In the genomic region with DNA sequence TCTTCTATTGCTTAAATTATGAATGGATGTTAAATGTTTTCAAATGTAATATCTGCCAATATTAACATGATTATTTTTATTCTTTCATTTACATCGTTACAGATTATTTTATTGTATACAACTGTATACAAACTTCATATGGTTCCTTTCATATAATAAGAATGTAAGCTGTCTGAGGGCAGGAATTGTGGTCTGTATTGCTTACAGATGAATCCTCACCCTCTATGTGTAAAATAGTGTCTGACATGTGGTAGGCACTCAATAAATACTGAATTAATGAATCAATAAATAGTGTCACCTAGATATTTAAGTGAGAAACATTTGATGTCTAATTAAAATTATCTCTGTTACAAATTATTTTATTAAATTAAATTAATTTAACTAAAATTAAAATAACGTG, we compare ENCODE assay signal across 2 cellular contexts.
TF ChIP-seq lines count a peak whose summit lies in the region.

No MANE protein-coding gene starts in this region.

TF ChIP-seq in K562, 482 proteins besides CTCF, POLR2A, EP300 and RAD21 (continues in another document):
- TF ChIP-seq MED1 (CRISPR knock-in tag; IDR thresholded peaks at IDR 0.05; ENCODE audit: borderline replicate concordance) (no peak), TAF7 (tag; IDR thresholded peaks at IDR 0.05) (no peak), ESRRB (CRISPR knock-in tag; IDR thresholded peaks at IDR 0.05; ENCODE audit: borderline replicate concordance) (no peak), TAF9B (IDR thresholded peaks at IDR 0.05; ENCODE audit: partially characterized antibody) (no peak), TRIM24 (IDR thresholded peaks at IDR 0.05) (peak; percentile 21 to 80; a peak in 3 of 4 replicates), ZC3H4 (CRISPR knock-in tag; IDR thresholded peaks at IDR 0.05; ENCODE audit: borderline replicate concordance) (no peak), PTTG1 (tag; IDR thresholded peaks at IDR 0.05; ENCODE audit: low read depth) (no peak), MAFG (tag; conservative IDR thresholded peaks at IDR 0.05) (no peak), TRIM28 (IDR thresholded peaks at IDR 0.05) (peak; percentile 81; the same call in 1 of the 2 replicates), SOX6 (IDR thresholded peaks at IDR 0.05) (no peak), FOXP1 (CRISPR knock-in tag; IDR thresholded peaks at IDR 0.05) (no peak), SNRNP70 (optimal IDR thresholded peaks at IDR 0.05; ENCODE audit: low read depth, low read length) (no peak), POLR2AphosphoS5 (IDR thresholded peaks at IDR 0.05; ENCODE audit: control insufficient read depth, insufficient read depth, low read depth, low read length) (no peak), FOSL1 (tag; conservative IDR thresholded peaks at IDR 0.05) (no peak), ZNF316 (IDR thresholded peaks at IDR 0.05) (peak; percentile 86), ADNP (tag; IDR thresholded peaks at IDR 0.05) (peak; percentile 62; the same call in 1 of the 2 replicates), MEF2A (IDR thresholded peaks at IDR 0.05; ENCODE audit: control insufficient read depth, low read depth, low read length) (no peak), MAFK (IDR thresholded peaks at IDR 0.05; ENCODE audit: low read length) (no peak), KLF6 (CRISPR knock-in tag; IDR thresholded peaks at IDR 0.05; ENCODE audit: borderline replicate concordance) (no peak)
- TF ChIP-seq, protein P1, sequence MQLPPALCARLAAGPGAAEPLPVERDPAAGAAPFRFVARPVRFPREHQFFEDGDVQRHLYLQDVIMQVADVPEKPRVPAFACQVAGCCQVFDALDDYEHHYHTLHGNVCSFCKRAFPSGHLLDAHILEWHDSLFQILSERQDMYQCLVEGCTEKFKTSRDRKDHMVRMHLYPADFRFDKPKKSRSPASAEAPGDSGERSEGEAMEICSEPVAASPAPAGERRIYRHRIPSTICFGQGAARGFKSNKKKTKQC (CRISPR knock-in tag; IDR thresholded peaks at IDR 0.05), result no peak
- TF ChIP-seq, protein P2, sequence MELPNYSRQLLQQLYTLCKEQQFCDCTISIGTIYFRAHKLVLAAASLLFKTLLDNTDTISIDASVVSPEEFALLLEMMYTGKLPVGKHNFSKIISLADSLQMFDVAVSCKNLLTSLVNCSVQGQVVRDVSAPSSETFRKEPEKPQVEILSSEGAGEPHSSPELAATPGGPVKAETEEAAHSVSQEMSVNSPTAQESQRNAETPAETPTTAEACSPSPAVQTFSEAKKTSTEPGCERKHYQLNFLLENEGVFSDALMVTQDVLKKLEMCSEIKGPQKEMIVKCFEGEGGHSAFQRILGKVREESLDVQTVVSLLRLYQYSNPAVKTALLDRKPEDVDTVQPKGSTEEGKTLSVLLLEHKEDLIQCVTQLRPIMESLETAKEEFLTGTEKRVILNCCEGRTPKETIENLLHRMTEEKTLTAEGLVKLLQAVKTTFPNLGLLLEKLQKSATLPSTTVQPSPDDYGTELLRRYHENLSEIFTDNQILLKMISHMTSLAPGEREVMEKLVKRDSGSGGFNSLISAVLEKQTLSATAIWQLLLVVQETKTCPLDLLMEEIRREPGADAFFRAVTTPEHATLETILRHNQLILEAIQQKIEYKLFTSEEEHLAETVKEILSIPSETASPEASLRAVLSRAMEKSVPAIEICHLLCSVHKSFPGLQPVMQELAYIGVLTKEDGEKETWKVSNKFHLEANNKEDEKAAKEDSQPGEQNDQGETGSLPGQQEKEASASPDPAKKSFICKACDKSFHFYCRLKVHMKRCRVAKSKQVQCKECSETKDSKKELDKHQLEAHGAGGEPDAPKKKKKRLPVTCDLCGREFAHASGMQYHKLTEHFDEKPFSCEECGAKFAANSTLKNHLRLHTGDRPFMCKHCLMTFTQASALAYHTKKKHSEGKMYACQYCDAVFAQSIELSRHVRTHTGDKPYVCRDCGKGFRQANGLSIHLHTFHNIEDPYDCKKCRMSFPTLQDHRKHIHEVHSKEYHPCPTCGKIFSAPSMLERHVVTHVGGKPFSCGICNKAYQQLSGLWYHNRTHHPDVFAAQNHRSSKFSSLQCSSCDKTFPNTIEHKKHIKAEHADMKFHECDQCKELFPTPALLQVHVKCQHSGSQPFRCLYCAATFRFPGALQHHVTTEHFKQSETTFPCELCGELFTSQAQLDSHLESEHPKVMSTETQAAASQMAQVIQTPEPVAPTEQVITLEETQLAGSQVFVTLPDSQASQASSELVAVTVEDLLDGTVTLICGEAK (IDR thresholded peaks at IDR 0.05), result no peak
- TF ChIP-seq, protein P2 (CRISPR knock-in tag; IDR thresholded peaks at IDR 0.05), result no peak
- TF ChIP-seq, protein P3, sequence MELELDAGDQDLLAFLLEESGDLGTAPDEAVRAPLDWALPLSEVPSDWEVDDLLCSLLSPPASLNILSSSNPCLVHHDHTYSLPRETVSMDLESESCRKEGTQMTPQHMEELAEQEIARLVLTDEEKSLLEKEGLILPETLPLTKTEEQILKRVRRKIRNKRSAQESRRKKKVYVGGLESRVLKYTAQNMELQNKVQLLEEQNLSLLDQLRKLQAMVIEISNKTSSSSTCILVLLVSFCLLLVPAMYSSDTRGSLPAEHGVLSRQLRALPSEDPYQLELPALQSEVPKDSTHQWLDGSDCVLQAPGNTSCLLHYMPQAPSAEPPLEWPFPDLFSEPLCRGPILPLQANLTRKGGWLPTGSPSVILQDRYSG (tag; conservative IDR thresholded peaks at IDR 0.05; ENCODE audit: low read depth), result no peak

TF ChIP-seq in GM12891, 5 proteins besides CTCF, POLR2A, EP300 and RAD21:
- TF ChIP-seq TAF1 (IDR thresholded peaks at IDR 0.05; ENCODE audit: low read depth, low read length) (no peak), POU2F2 (IDR thresholded peaks at IDR 0.05; ENCODE audit: low read depth, low read length) (no peak), PAX5 (IDR thresholded peaks at IDR 0.05; ENCODE audit: insufficient read depth, low read length, severe bottlenecking) (no peak), SPI1 (IDR thresholded peaks at IDR 0.05; ENCODE audit: low read depth, low read length) (no peak), POLR2AphosphoS5 (IDR thresholded peaks at IDR 0.05; ENCODE audit: low read depth, low read length) (no peak)
